In genomic region chr12:12891646-12892355, GRCh38 we compare ENCODE assay signal across 9 cellular contexts. TPM values are rescaled to one million over a fixed set of nuclear protein-coding genes. Genes with fewer than 3 reads are reported as not detected.
DNase-seq lines count a peak whose midpoint lies in the region; ATAC-seq, FAIRE-seq and TF ChIP-seq lines count a peak whose summit lies in the region.
"Had no signal": no experiment of that assay in that cellular context is flagged by ENCODE, and none has a peak within 500 bp of the region (broad histone marks: within the 10 kb centered on the region; RNA-seq: fewer than 3 reads in every experiment).

No MANE protein-coding gene starts in this region.

- H3K4me1 ChIP-seq in GM12878 (ENCODE audit: control insufficient read depth, insufficient read depth, low read length) (no peaks in the 10 kb centered on the region; the same call in 1 of the 2 replicates), left lung (peaks cover 0 to 24% of the 10 kb centered on the region in 2 donors), thymus (ENCODE audit: control insufficient read depth, insufficient read depth, low read length) (peaks cover 4% of the 10 kb centered on the region)

- ATAC-seq in activated CD4-positive, alpha-beta T cell treated with anti-CD3 and anti-CD28 coated beads for 36 hours: no peak
- ATAC-seq in GM12878: no peak
- no peak for ATAC-seq in left lung
- no peak for ATAC-seq in GM19324 (IDR thresholded peaks at IDR 0.05; ENCODE audit: low FRiP score, unreplicated experiment)

- peak overlapping the region; percentile 70 for H3K4me3 Mint-ChIP-seq in activated CD4-positive, alpha-beta T cell treated with anti-CD3 and anti-CD28 coated beads for 36 hours

- H3K4me2 ChIP-seq in GM12878 (ENCODE audit: control insufficient read depth, insufficient read depth): peak overlapping the region; percentile 71; the same call in 1 of the 2 replicates

- H3K36me3 Mint-ChIP-seq in activated CD4-positive, alpha-beta T cell treated with anti-CD3 and anti-CD28 coated beads for 36 hours (ENCODE audit: low read depth): no peaks in the 10 kb centered on the region

- H3K27me3 ChIP-seq in GM12878 (replicated peaks in 1 of 2; ENCODE audit: control insufficient read depth in 2 of 2, insufficient read depth in 2 of 2, low read length in 1 of 2) (peaks cover 12% of the 10 kb centered on the region in 2 experiments), left lung (peaks cover 0 to 48% of the 10 kb centered on the region in 2 donors), thymus (ENCODE audit: control insufficient read depth, insufficient read depth) (peaks cover 14% of the 10 kb centered on the region)

- TF ChIP-seq POLR2A in GM12878 (IDR thresholded peaks at IDR 0.05; ENCODE audit: low read depth, low read length): no peak

- H3K4me1 Mint-ChIP-seq in activated CD4-positive, alpha-beta T cell treated with anti-CD3 and anti-CD28 coated beads for 36 hours: peaks cover 17% of the 10 kb centered on the region

- H3K27me3 Mint-ChIP-seq in activated CD4-positive, alpha-beta T cell treated with anti-CD3 and anti-CD28 coated beads for 36 hours: peaks cover 29% of the 10 kb centered on the region

- no peaks in the 10 kb centered on the region for H4K20me1 ChIP-seq in GM12878 (ENCODE audit: control insufficient read depth, insufficient read depth)

- H3K9ac ChIP-seq in GM12878 (ENCODE audit: control insufficient read depth, insufficient read depth, low read length): no peak overlapping the region

- CTCF ChIA-PET in activated CD4-positive, alpha-beta T cell treated with anti-CD3 and anti-CD28 coated beads for 36 hours (lab: Charles Lee): interaction anchor here (0.6 to 1.6 kb wide), 8 partner anchors 17 to 321 kb away, joined by 3 to 6 read pairs (median 4); no protein-coding TSS in a partner anchor
- CTCF ChIA-PET in GM12878 (lab: Yijun Ruan, JAX): interaction anchor here (0.9 to 1.5 kb wide), 2 partner anchors 24 to 68 kb away, joined by 3 to 4 read pairs; no protein-coding TSS in a partner anchor

- RAD21 ChIA-PET in GM12878 (lab: Charles Lee; ENCODE audit: unreplicated experiment): interaction anchor here (0.7 to 1.4 kb wide), 3 partner anchors 14 to 85 kb away, joined by 3 to 6 read pairs (median 3); no protein-coding TSS in a partner anchor

- no peak overlapping the region for H3K27ac Mint-ChIP-seq in activated CD4-positive, alpha-beta T cell treated with anti-CD3 and anti-CD28 coated beads for 36 hours

- H3K9me3 ChIP-seq in GM12878 (replicated peaks; ENCODE audit: control insufficient read depth, insufficient read depth, low read length): no peaks in the 10 kb centered on the region
- H3K9me3 ChIP-seq in left lung: no peaks in the 10 kb centered on the region
- H3K9me3 ChIP-seq in thymus (ENCODE audit: control insufficient read depth): no peaks in the 10 kb centered on the region

- no peak overlapping the region for H3K4me3 ChIP-seq in GM12878
- peak overlapping the region; percentile 42 to 49 for H3K4me3 ChIP-seq in left lung
- peak overlapping the region; percentile 34 for H3K4me3 ChIP-seq in thymus (ENCODE audit: low read length)

- DNase-seq in activated CD4-positive, alpha-beta T cell treated with anti-CD3 and anti-CD28 coated beads for 36 hours: no peak
- no peak for DNase-seq in activated CD4-positive, alpha-beta T cell treated with anti-CD3 and anti-CD28 coated beads, Interleukin-2, amount 50 U/mL, for 1 hour
- DNase-seq in GM12878 (ENCODE audit: low read depth, low spot score) (no peak), left lung (no peak), RCC 7860 (ENCODE audit: low spot score) (no peak), NCI-H2029 treated with DMSO at 0.1 percent for 48 hours (lab: John Stamatoyannopoulos, UW) (no peak)

- H3K79me2 ChIP-seq in GM12878 (ENCODE audit: control insufficient read depth, insufficient read depth, low read length): no peaks in the 10 kb centered on the region

- H2AFZ ChIP-seq in GM12878 (ENCODE audit: control insufficient read depth, low read depth, low read length): no peak overlapping the region

- TF ChIP-seq RAD21 in GM12878 (IDR thresholded peaks at IDR 0.05; ENCODE audit: insufficient read depth, low read depth, low read length): no peak

- H3K36me3 ChIP-seq in GM12878 (ENCODE audit: control insufficient read depth in 2 of 2, insufficient read depth in 2 of 2, low read length in 1 of 2) (no peaks in the 10 kb centered on the region), left lung (no peaks in the 10 kb centered on the region), thymus (ENCODE audit: control insufficient read depth, insufficient read depth) (no peaks in the 10 kb centered on the region)

- H3K27ac ChIP-seq in GM12878 (ENCODE audit: control insufficient read depth, insufficient read depth): no peak overlapping the region
- peak overlapping the region; percentile 64 to 84 for H3K27ac ChIP-seq in left lung
- H3K27ac ChIP-seq in thymus (ENCODE audit: low read depth): no peak overlapping the region

- 10% methylated on average over 14 of the region's 15 CpGs for WGBS in GM12878 (ENCODE audit: insufficient coverage, insufficient replicate concordance, low lambda C conversion rate, missing lambda C conversion rate)
- WGBS in thymus: 38% methylated on average over 15 of the region's 15 CpGs

- POLR2A ChIA-PET in activated CD4-positive, alpha-beta T cell treated with anti-CD3 and anti-CD28 coated beads for 36 hours (lab: Charles Lee): no interaction called here
- POLR2A ChIA-PET in GM12878 (lab: Charles Lee): no interaction called here

- in situ Hi-C loops in GM12878 (cut with MboI): no loop called here

- no TSS peak for BruUV-seq in GM12878 (replicated peaks; lab: Mats Ljungman, UMichigan)

- TF ChIP-seq CTCF in GM12878 (IDR thresholded peaks at IDR 0.05 in 2 of 3, conservative IDR thresholded peaks at IDR 0.05 in 1 of 3; ENCODE audit: control insufficient read depth in 2 of 3, extremely low read depth in 1 of 3, insufficient read depth in 1 of 3, low read depth in 3 of 3, low read length in 3 of 3) (no peak), left lung (IDR thresholded peaks at IDR 0.05) (no peak)

- FAIRE-seq in GM12878 (lab: Jason Lieb, UNC): no peak
- FAIRE-seq in RCC 7860 (lab: Jason Lieb, UNC): no peak
- FAIRE-seq: TTC549 had no signal

- TF ChIP-seq EP300 in GM12878 (IDR thresholded peaks at IDR 0.05; ENCODE audit: borderline replicate concordance in 1 of 2, control insufficient read depth in 1 of 2, low read depth in 2 of 2, low read length in 2 of 2): no peak

- intact Hi-C loops in activated CD4-positive, alpha-beta T cell treated with anti-CD3 and anti-CD28 coated beads for 36 hours (cut with DNase I, micrococcal nuclease): loop anchor here in 1 of 2 experiments (10.0 kb wide), 1 partner anchor 387 kb away; no protein-coding TSS in a partner anchor
- intact Hi-C loops in GM12878 (cut with micrococcal nuclease; ENCODE audit: unreplicated experiment) (no loop called here), left lung (cut with DNase I) (no loop called here)

- SMC1A ChIA-PET in GM12878 (lab: Charles Lee; ENCODE audit: uncharacterized antibody, unreplicated experiment): no interaction called here

- no peaks in the 10 kb centered on the region for H3K9me3 Mint-ChIP-seq in activated CD4-positive, alpha-beta T cell treated with anti-CD3 and anti-CD28 coated beads for 36 hours (ENCODE audit: low read depth)

TF ChIP-seq in GM12878, 131 proteins besides CTCF, POLR2A, EP300 and RAD21:
- TF ChIP-seq BMI1 (IDR thresholded peaks at IDR 0.05; ENCODE audit: borderline replicate concordance) (no peak), NRF1 (conservative IDR thresholded peaks at IDR 0.05; ENCODE audit: low read depth, low read length) (no peak), ZNF24 (IDR thresholded peaks at IDR 0.05) (no peak), SREBF1 (IDR thresholded peaks at IDR 0.05; ENCODE audit: low read length) (no peak)
- TF ChIP-seq, protein P1, sequence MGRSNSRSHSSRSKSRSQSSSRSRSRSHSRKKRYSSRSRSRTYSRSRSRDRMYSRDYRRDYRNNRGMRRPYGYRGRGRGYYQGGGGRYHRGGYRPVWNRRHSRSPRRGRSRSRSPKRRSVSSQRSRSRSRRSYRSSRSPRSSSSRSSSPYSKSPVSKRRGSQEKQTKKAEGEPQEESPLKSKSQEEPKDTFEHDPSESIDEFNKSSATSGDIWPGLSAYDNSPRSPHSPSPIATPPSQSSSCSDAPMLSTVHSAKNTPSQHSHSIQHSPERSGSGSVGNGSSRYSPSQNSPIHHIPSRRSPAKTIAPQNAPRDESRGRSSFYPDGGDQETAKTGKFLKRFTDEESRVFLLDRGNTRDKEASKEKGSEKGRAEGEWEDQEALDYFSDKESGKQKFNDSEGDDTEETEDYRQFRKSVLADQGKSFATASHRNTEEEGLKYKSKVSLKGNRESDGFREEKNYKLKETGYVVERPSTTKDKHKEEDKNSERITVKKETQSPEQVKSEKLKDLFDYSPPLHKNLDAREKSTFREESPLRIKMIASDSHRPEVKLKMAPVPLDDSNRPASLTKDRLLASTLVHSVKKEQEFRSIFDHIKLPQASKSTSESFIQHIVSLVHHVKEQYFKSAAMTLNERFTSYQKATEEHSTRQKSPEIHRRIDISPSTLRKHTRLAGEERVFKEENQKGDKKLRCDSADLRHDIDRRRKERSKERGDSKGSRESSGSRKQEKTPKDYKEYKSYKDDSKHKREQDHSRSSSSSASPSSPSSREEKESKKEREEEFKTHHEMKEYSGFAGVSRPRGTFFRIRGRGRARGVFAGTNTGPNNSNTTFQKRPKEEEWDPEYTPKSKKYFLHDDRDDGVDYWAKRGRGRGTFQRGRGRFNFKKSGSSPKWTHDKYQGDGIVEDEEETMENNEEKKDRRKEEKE (IDR thresholded peaks at IDR 0.05): no peak

RNA-seq across cellular contexts. Expression of gene GPRC5A, which starts 0.4 kb away (rescaled TPM):
- under 1 TPM; 0.14 to 0.35 TPM for total RNA-seq in activated CD4-positive, alpha-beta T cell treated with anti-CD3 and anti-CD28 coated beads for 36 hours
- total RNA-seq in GM12878 (2013; cell fraction: nucleolus; rRNA removed): 0.10 TPM in 1 of 2 replicates, not detected in the other
- total RNA-seq in GM12878 (2014; rRNA removed) (0.40 and 0.71 TPM in 2 replicates), GM12878 (2014; rRNA removed; fragmentation: Illumina TruSeq; extraction: Trizol) (0.67 and 1.3 TPM in 2 replicates), GM12878 (2021) (2.8 and 3.5 TPM in 2 replicates), left lung (1,000 to 10,000 TPM in 1 of 2 donors, 100 to 1,000 TPM in 1; 478 to 1,562 TPM)
- 0.10 TPM for polyA plus RNA-seq in GM12878 (2011; ENCODE audit: low read depth)
- polyA plus RNA-seq in GM12878 (2011; rRNA removed) (0.01 and 0.10 TPM in 2 replicates), GM12878 (2014; fragmentation: Illumina TruSeq; extraction: Trizol) (0.95 and 1.5 TPM in 2 replicates), GM12878 (2014; fragmentation: Nextera tagmentation; extraction: Ambion mirVana) (under 1 TPM; 0.72 to 0.75 TPM), GM12878 (2014; rRNA removed) (1.3 and 1.6 TPM in 2 replicates), GM12878 (2016; fragmentation: Nextera tagmentation; extraction: Ambion mirVana) (1 to 10 TPM; 1.8 to 2.0 TPM), thymus (1.1 TPM)
- polyA plus RNA-seq in GM12878 (2011; cell fraction: cytosol; rRNA removed): 0.07 TPM in 2 replicates
- 0.13 TPM in 1 of 2 replicates, not detected in the other for polyA plus RNA-seq in GM12878 (2011; cell fraction: nucleus; rRNA removed)
- polyA plus RNA-seq in GM12878 (2012): 0.05 and 0.18 TPM in 2 replicates
- polyA minus RNA-seq in GM12878 (2011; rRNA and poly(A)+ RNA removed): under 0.01 and 0.52 TPM in 2 replicates
- polyA minus RNA-seq in GM12878 (2011; cell fraction: cytosol; rRNA and poly(A)+ RNA removed): 1.5 and 1.7 TPM in 2 replicates
- polyA minus RNA-seq in GM12878 (2011; cell fraction: nucleus; rRNA and poly(A)+ RNA removed): under 0.01 and 0.38 TPM in 2 replicates

Comparison
In these comparisons a context has a peak if more than half of its experiments do, and no peak if none do; other contexts are left out.
1. H3K27ac ChIP-seq: peak in left lung (2 of 2); none in GM12878 (single experiment) and thymus (single experiment).
2. RNA of gene GPRC5A, which starts 0.4 kb away (total RNA-seq): 478 to 1,562 TPM in left lung; 0.10 to 3.5 TPM in GM12878 and 0.14 to 0.35 TPM in activated CD4-positive, alpha-beta T cell treated with anti-CD3 and anti-CD28 coated beads for 36 hours; every median in the first group is over 100 times any median in the second.